In genomic region chr10:60978287-60979115, GRCh38 we compare ENCODE assay signal across 1 cellular context.
TF ChIP-seq lines count a peak whose summit lies in the region.

No MANE protein-coding gene starts in this region.

TF ChIP-seq in K562, 482 proteins besides CTCF, POLR2A, EP300 and RAD21 (continued from another document and continues in another):
- TF ChIP-seq E2F8 (IDR thresholded peaks at IDR 0.05; ENCODE audit: low read depth, partially characterized antibody) (peak; percentile 61), ZBTB7A (IDR thresholded peaks at IDR 0.05; ENCODE audit: borderline replicate concordance, control insufficient read depth, low read depth, low read length) (peak; percentile 57; the same call in 1 of the 2 replicates), PKNOX1 (IDR thresholded peaks at IDR 0.05) (peak; percentile 96), ETV1 (tag; conservative IDR thresholded peaks at IDR 0.05; ENCODE audit: low read depth) (peak; percentile 26), ZBTB11 (CRISPR knock-in tag; IDR thresholded peaks at IDR 0.05) (no peak), ZNF79 (CRISPR knock-in tag; IDR thresholded peaks at IDR 0.05; ENCODE audit: low read depth) (0 out of 2 replicates have a peak, but pooled peaks have one; percentile 10), CBX3 (IDR thresholded peaks at IDR 0.05; ENCODE audit: borderline replicate concordance in 1 of 2, low read length in 2 of 2) (peak in 1 of 2 experiments; percentile 15; a peak in 1 of 3 replicates), RBM34 (IDR thresholded peaks at IDR 0.05; ENCODE audit: borderline replicate concordance, insufficient read depth, low read length) (0 out of 2 replicates have a peak, but pooled peaks have one; percentile 14), ZNF57 (CRISPR knock-in tag; IDR thresholded peaks at IDR 0.05) (no peak), YY1 (IDR thresholded peaks at IDR 0.05; ENCODE audit: borderline replicate concordance in 1 of 3, control insufficient read depth in 1 of 3, extremely low read depth in 1 of 3, insufficient read depth in 3 of 3, insufficient read length in 1 of 3, insufficient replicate concordance in 2 of 3, low read depth in 1 of 3, low read length in 2 of 3) (peak in 1 of 3 experiments; percentile 29), ZNF121 (CRISPR knock-in tag; conservative IDR thresholded peaks at IDR 0.05) (no peak), CCNT2 (IDR thresholded peaks at IDR 0.05; ENCODE audit: borderline replicate concordance, extremely low read depth, insufficient read length, low read depth, low read length) (peak; percentile 92), HDAC3 (IDR thresholded peaks at IDR 0.05; ENCODE audit: borderline replicate concordance, partially characterized antibody) (peak; percentile 86), MBD1 (CRISPR knock-in tag; IDR thresholded peaks at IDR 0.05) (no peak), ZNF239 (CRISPR knock-in tag; IDR thresholded peaks at IDR 0.05) (peak; percentile 54), NBN (IDR thresholded peaks at IDR 0.05; ENCODE audit: low read depth) (peak; percentile 91), RBM14 (IDR thresholded peaks at IDR 0.05; ENCODE audit: borderline replicate concordance, insufficient read depth, low read depth, low read length) (no peak), NCOA2 (IDR thresholded peaks at IDR 0.05; ENCODE audit: partially characterized antibody in 2 of 2) (peak; percentile 47 to 71), TAF7 (tag; IDR thresholded peaks at IDR 0.05) (peak; percentile 50; the same call in 1 of the 2 replicates), TCF7L2 (IDR thresholded peaks at IDR 0.05; ENCODE audit: low read depth, low read length) (no peak), MTA1 (IDR thresholded peaks at IDR 0.05; ENCODE audit: borderline replicate concordance) (peak; percentile 81), NCOA1 (IDR thresholded peaks at IDR 0.05; ENCODE audit: low read depth) (peak; percentile 92), PTBP1 (IDR thresholded peaks at IDR 0.05; ENCODE audit: low read depth, low read length) (no peak), ATF7 (IDR thresholded peaks at IDR 0.05) (peak; percentile 63), MEIS2 (IDR thresholded peaks at IDR 0.05; ENCODE audit: partially characterized antibody) (peak; percentile 100), PRMT5 (CRISPR knock-in tag; IDR thresholded peaks at IDR 0.05) (no peak), ZNF766 (CRISPR knock-in tag; conservative IDR thresholded peaks at IDR 0.05) (peak; percentile 53; the same call in 1 of the 2 replicates), OTX1 (CRISPR knock-in tag; IDR thresholded peaks at IDR 0.05) (no peak), ZBTB17 (CRISPR knock-in tag; IDR thresholded peaks at IDR 0.05) (peak; percentile 76; the same call in 1 of the 2 replicates), ARNT (IDR thresholded peaks at IDR 0.05) (peak; percentile 59 to 72), FIP1L1 (IDR thresholded peaks at IDR 0.05; ENCODE audit: low read depth, low read length, poor library complexity, severe bottlenecking) (no peak), TAL1 (IDR thresholded peaks at IDR 0.05) (peak; percentile 94), JUND (IDR thresholded peaks at IDR 0.05; ENCODE audit: borderline replicate concordance, low read depth, low read length) (peak; percentile 97), JUND (tag; IDR thresholded peaks at IDR 0.05; ENCODE audit: borderline replicate concordance, low read depth, low read length) (peak; percentile 92), C11orf30 (IDR thresholded peaks at IDR 0.05; ENCODE audit: low read depth) (peak; percentile 90), L3MBTL2 (IDR thresholded peaks at IDR 0.05) (peak; percentile 59), TAF9B (IDR thresholded peaks at IDR 0.05; ENCODE audit: partially characterized antibody) (peak; percentile 53), FOXJ2 (tag; IDR thresholded peaks at IDR 0.05) (peak; percentile 98), TAF1 (IDR thresholded peaks at IDR 0.05; ENCODE audit: control insufficient read depth, extremely low read depth, insufficient read depth, low read length, severe bottlenecking) (peak; percentile 39), ESRRB (CRISPR knock-in tag; IDR thresholded peaks at IDR 0.05; ENCODE audit: borderline replicate concordance) (no peak)
- TF ChIP-seq, protein P1, sequence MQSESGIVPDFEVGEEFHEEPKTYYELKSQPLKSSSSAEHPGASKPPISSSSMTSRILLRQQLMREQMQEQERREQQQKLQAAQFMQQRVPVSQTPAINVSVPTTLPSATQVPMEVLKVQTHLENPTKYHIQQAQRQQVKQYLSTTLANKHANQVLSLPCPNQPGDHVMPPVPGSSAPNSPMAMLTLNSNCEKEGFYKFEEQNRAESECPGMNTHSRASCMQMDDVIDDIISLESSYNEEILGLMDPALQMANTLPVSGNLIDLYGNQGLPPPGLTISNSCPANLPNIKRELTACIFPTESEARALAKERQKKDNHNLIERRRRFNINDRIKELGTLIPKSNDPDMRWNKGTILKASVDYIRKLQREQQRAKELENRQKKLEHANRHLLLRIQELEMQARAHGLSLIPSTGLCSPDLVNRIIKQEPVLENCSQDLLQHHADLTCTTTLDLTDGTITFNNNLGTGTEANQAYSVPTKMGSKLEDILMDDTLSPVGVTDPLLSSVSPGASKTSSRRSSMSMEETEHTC (IDR thresholded peaks at IDR 0.05), result peak; percentile 96
- TF ChIP-seq, protein P2, sequence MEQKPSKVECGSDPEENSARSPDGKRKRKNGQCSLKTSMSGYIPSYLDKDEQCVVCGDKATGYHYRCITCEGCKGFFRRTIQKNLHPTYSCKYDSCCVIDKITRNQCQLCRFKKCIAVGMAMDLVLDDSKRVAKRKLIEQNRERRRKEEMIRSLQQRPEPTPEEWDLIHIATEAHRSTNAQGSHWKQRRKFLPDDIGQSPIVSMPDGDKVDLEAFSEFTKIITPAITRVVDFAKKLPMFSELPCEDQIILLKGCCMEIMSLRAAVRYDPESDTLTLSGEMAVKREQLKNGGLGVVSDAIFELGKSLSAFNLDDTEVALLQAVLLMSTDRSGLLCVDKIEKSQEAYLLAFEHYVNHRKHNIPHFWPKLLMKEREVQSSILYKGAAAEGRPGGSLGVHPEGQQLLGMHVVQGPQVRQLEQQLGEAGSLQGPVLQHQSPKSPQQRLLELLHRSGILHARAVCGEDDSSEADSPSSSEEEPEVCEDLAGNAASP (IDR thresholded peaks at IDR 0.05), result peak; percentile 94
- TF ChIP-seq, protein P3, sequence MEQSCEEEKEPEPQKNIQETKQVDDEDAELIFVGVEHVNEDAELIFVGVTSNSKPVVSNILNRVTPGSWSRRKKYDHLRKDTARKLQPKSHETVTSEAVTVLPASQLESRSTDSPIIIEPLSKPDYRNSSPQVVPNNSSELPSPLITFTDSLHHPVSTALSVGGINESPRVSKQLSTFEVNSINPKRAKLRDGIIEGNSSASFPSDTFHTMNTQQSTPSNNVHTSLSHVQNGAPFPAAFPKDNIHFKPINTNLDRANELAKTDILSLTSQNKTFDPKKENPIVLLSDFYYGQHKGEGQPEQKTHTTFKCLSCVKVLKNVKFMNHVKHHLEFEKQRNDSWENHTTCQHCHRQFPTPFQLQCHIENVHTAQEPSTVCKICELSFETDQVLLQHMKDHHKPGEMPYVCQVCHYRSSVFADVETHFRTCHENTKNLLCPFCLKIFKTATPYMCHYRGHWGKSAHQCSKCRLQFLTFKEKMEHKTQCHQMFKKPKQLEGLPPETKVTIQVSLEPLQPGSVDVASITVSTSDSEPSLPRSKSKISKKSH (CRISPR knock-in tag; IDR thresholded peaks at IDR 0.05), result no peak
- TF ChIP-seq, protein P4, sequence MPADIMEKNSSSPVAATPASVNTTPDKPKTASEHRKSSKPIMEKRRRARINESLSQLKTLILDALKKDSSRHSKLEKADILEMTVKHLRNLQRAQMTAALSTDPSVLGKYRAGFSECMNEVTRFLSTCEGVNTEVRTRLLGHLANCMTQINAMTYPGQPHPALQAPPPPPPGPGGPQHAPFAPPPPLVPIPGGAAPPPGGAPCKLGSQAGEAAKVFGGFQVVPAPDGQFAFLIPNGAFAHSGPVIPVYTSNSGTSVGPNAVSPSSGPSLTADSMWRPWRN (IDR thresholded peaks at IDR 0.05; ENCODE audit: low read depth), result peak; percentile 38
- TF ChIP-seq, protein P5, sequence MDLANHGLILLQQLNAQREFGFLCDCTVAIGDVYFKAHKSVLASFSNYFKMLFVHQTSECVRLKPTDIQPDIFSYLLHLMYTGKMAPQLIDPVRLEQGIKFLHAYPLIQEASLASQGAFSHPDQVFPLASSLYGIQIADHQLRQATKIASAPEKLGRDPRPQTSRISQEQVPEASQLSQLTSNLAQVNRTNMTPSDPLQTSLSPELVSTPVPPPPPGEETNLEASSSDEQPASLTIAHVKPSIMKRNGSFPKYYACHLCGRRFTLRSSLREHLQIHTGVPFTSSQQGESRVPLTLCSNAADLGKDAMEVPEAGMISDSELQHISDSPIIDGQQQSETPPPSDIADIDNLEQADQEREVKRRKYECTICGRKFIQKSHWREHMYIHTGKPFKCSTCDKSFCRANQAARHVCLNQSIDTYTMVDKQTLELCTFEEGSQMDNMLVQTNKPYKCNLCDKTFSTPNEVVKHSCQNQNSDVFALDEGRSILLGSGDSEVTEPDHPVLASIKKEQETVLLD (IDR thresholded peaks at IDR 0.05), result peak; percentile 63; the same call in 1 of the 2 replicates
- TF ChIP-seq, protein P6, sequence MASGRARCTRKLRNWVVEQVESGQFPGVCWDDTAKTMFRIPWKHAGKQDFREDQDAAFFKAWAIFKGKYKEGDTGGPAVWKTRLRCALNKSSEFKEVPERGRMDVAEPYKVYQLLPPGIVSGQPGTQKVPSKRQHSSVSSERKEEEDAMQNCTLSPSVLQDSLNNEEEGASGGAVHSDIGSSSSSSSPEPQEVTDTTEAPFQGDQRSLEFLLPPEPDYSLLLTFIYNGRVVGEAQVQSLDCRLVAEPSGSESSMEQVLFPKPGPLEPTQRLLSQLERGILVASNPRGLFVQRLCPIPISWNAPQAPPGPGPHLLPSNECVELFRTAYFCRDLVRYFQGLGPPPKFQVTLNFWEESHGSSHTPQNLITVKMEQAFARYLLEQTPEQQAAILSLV (tag; IDR thresholded peaks at IDR 0.05), result no peak
